ENCODE assay signal across 8 cellular contexts in genomic region chr7:134985894-134986362, GRCh38. TPM values are rescaled to one million over a fixed set of nuclear protein-coding genes. Genes with fewer than 3 reads are reported as not detected.
DNase-seq lines count a peak whose midpoint lies in the region; ATAC-seq, FAIRE-seq and TF ChIP-seq lines count a peak whose summit lies in the region.

No MANE protein-coding gene starts in this region.

- H3K79me1 ChIP-seq in H1 (ENCODE audit: low read depth, low read length): no peaks in the 10 kb centered on the region
- peaks cover 6% of the 10 kb centered on the region for H3K79me1 ChIP-seq in trophoblast cell (ENCODE audit: low read length)

- no peaks in the 10 kb centered on the region for H3K9me3 ChIP-seq in H1 (ENCODE audit: insufficient read depth in 2 of 2, low read depth in 1 of 2, low read length in 1 of 2)
- no peaks in the 10 kb centered on the region for H3K9me3 ChIP-seq in trophoblast cell (ENCODE audit: insufficient read depth, low read depth, low read length)

- no peak overlapping the region for H2BK120ac ChIP-seq in H1 (replicated peaks; ENCODE audit: low read depth, low read length)
- H2BK120ac ChIP-seq in trophoblast cell (ENCODE audit: insufficient read depth, low read length, poor library complexity): no peak overlapping the region

- POLR2A ChIA-PET in H1 (lab: Charles Lee; ENCODE audit: partially characterized antibody): interaction anchor here (0.6 to 2.7 kb wide), 13 partner anchors 9 to 341 kb away, joined by 3 to 13 read pairs (median 5); partner anchors contain the start of gene CYREN

- H3K27ac ChIP-seq in KMS-11: peak overlapping the region; percentile 85
- H3K27ac ChIP-seq in H1 (ENCODE audit: low read depth, low read length): no peak overlapping the region
- no peak overlapping the region for H3K27ac ChIP-seq in trophoblast cell (ENCODE audit: low read depth, low read length)

- peaks cover 0 to 3% (median 0%) of the 10 kb centered on the region in 7 donors for H3K9me3 Mint-ChIP-seq in CD14-positive monocyte

- peak; percentile 12 to 36; a peak in 2 of 4 replicates for TF ChIP-seq RAD21 in H1 (IDR thresholded peaks at IDR 0.05 in 1 of 2, conservative IDR thresholded peaks at IDR 0.05 in 1 of 2; ENCODE audit: low read depth in 2 of 2, low read length in 2 of 2)

- H3K9ac ChIP-seq in KMS-11 (peak overlapping the region; percentile 91), H1 (replicated peaks in 1 of 4; ENCODE audit: extremely low read depth in 1 of 4, low read depth in 3 of 4, low read length in 3 of 4) (peak overlapping the region in 3 of 4 experiments; percentile 21 to 86 (median 84); a peak in 2 of 7 replicates), trophoblast cell (ENCODE audit: low read length) (peak overlapping the region; percentile 14)

- H2BK5ac ChIP-seq in H1 (ENCODE audit: low read depth, low read length) (no peak overlapping the region), trophoblast cell (ENCODE audit: low read depth, low read length, poor library complexity) (no peak overlapping the region)

- peak overlapping the region; percentile 97 to 98 for H3K4me3 Mint-ChIP-seq in CD14-positive monocyte

- no peak for DNase-seq in CD14-positive monocyte (ENCODE audit: low spot score)
- DNase-seq in H1 (ENCODE audit: low read depth in 1 of 2, low spot score in 2 of 2): no peak
- no peak for DNase-seq in trophoblast cell
- DNase-seq in stimulated activated naive CD4-positive, alpha-beta T cell treated with Interleukin-2 at 50 U/mL for 16 hours (lab: John Stamatoyannopoulos, UW): no peak
- no peak for DNase-seq in NCI-H1694 (lab: John Stamatoyannopoulos, UW)
- no peak for DNase-seq in D341Med (ENCODE audit: low spot score)

- no peak overlapping the region for H2BK15ac ChIP-seq in H1 (ENCODE audit: low read length)

- H3K27ac Mint-ChIP-seq in CD14-positive monocyte: peak overlapping the region; percentile 45 to 94 (median 89)

- H3K79me2 ChIP-seq in KMS-11 (ENCODE audit: insufficient read depth, low read depth) (peaks cover 42% of the 10 kb centered on the region), H1 (ENCODE audit: control insufficient read depth in 1 of 2, insufficient read depth in 2 of 2, low read length in 2 of 2) (peaks cover 0 to 16% of the 10 kb centered on the region in 2 experiments; a peak in 2 of 4 replicates), trophoblast cell (ENCODE audit: control insufficient read depth, insufficient read depth, low read length, poor library complexity) (no peaks in the 10 kb centered on the region)

- H3K27me3 Mint-ChIP-seq in CD14-positive monocyte (ENCODE audit: low read depth in 3 of 3): peaks cover 0 to 3% (median 0%) of the 10 kb centered on the region in 3 donors

- H2AFZ ChIP-seq in KMS-11 (ENCODE audit: low read depth) (peak overlapping the region; percentile 77), H1 (ENCODE audit: low read length) (peak overlapping the region; percentile 95), trophoblast cell (ENCODE audit: insufficient read depth, low read length, poor library complexity) (peak overlapping the region; percentile 27)

- H4K20me1 ChIP-seq in KMS-11 (ENCODE audit: insufficient read depth): no peaks in the 10 kb centered on the region
- no peaks in the 10 kb centered on the region for H4K20me1 ChIP-seq in H1 (replicated peaks in 1 of 2; ENCODE audit: control insufficient read depth in 1 of 2, insufficient read depth in 2 of 2, low read length in 2 of 2)

- H4K8ac ChIP-seq in H1 (ENCODE audit: extremely low read depth, insufficient read depth, low read length): no peak overlapping the region
- peak overlapping the region; percentile 97 for H4K8ac ChIP-seq in trophoblast cell (ENCODE audit: low read depth, low read length)

- peaks cover 36% of the 10 kb centered on the region for H3K4me1 ChIP-seq in KMS-11 (ENCODE audit: low read depth, poor library complexity, severe bottlenecking)
- no peaks in the 10 kb centered on the region for H3K4me1 ChIP-seq in H1 (replicated peaks in 1 of 4; ENCODE audit: control insufficient read depth in 3 of 4, insufficient read depth in 4 of 4, low read length in 3 of 4)
- no peaks in the 10 kb centered on the region for H3K4me1 ChIP-seq in trophoblast cell (ENCODE audit: control insufficient read depth in 1 of 2, insufficient read depth in 2 of 2, low read length in 2 of 2)

- H3K4me2 ChIP-seq in KMS-11 (peak overlapping the region; percentile 74), H1 (ENCODE audit: insufficient read depth in 1 of 2, low read depth in 2 of 2, low read length in 2 of 2) (peak overlapping the region; percentile 81 to 91), trophoblast cell (ENCODE audit: low read length) (peak overlapping the region; percentile 78)

- no peak for TF ChIP-seq POLR2A in H1 (IDR thresholded peaks at IDR 0.05; ENCODE audit: control extremely low read depth in 1 of 2, low read depth in 2 of 2, low read length in 2 of 2)

- WGBS in H1 (ENCODE audit: extremely low coverage in 1 of 2, insufficient coverage in 1 of 2, insufficient read length in 1 of 2, insufficient replicate concordance in 2 of 2, low coverage in 1 of 2, low lambda C conversion rate in 2 of 2, missing lambda C conversion rate in 1 of 2), 2 experiments: 58% methylated on average over 8 of the region's 8 CpGs; no CpG with 5 or more reads in 1 of the 2 experiments
- WGBS in trophoblast cell (ENCODE audit: extremely low coverage, insufficient coverage, insufficient read length): no CpG with 5 or more reads among the region's 8 CpGs

- H3K4me1 Mint-ChIP-seq in CD14-positive monocyte: peaks cover 15% of the 10 kb centered on the region

- no peaks in the 10 kb centered on the region for H3K27me3 ChIP-seq in KMS-11 (ENCODE audit: insufficient read depth, low read depth)
- no peaks in the 10 kb centered on the region for H3K27me3 ChIP-seq in H1 (replicated peaks in 1 of 4; ENCODE audit: control insufficient read depth in 3 of 4, extremely low read depth in 1 of 4, insufficient read depth in 3 of 4, low read length in 3 of 4)
- H3K27me3 ChIP-seq in trophoblast cell (ENCODE audit: insufficient read depth, low read length): no peaks in the 10 kb centered on the region

- H3K18ac ChIP-seq in H1 (ENCODE audit: extremely low read depth, low read length): 0 out of 2 replicates have a peak overlapping the region, but pooled peaks have one; percentile 51
- H3K18ac ChIP-seq in trophoblast cell (ENCODE audit: low read length): no peak overlapping the region

- H3K23ac ChIP-seq in H1 (ENCODE audit: insufficient read length): no peak overlapping the region
- H3K23ac ChIP-seq in trophoblast cell (ENCODE audit: low read length): no peak overlapping the region

- no peak overlapping the region for H3K14ac ChIP-seq in H1 (ENCODE audit: insufficient read length)
- no peak overlapping the region for H3K14ac ChIP-seq in trophoblast cell (ENCODE audit: low read length)

- peaks cover 5% of the 10 kb centered on the region for H3K23me2 ChIP-seq in H1 (ENCODE audit: low read depth, low read length)

- ATAC-seq in GM21381 (IDR thresholded peaks at IDR 0.05; ENCODE audit: unreplicated experiment): peak; percentile 36

- H3K36me3 Mint-ChIP-seq in CD14-positive monocyte: peaks cover 0 to 7% of the 10 kb centered on the region in 2 donors

- no peak overlapping the region for H2AK5ac ChIP-seq in H1 (ENCODE audit: low read depth, low read length)
- no peak overlapping the region for H2AK5ac ChIP-seq in trophoblast cell (ENCODE audit: low read length)

- H3K36me3 ChIP-seq in KMS-11 (ENCODE audit: insufficient read depth) (peaks cover 5% of the 10 kb centered on the region; the same call in 1 of the 2 replicates), H1 (ENCODE audit: control insufficient read depth in 2 of 4, insufficient read depth in 4 of 4, low read length in 3 of 4) (peaks cover 0 to 9% (median 0%) of the 10 kb centered on the region in 4 experiments; a peak in 1 of 8 replicates), trophoblast cell (ENCODE audit: control insufficient read depth in 1 of 2, insufficient read depth in 2 of 2, low read length in 2 of 2) (no peaks in the 10 kb centered on the region)

- H3K4ac ChIP-seq in H1 (replicated peaks; ENCODE audit: insufficient read length, low read depth, low read length) (no peak overlapping the region), trophoblast cell (ENCODE audit: low read depth, low read length) (no peak overlapping the region)

- peak overlapping the region; percentile 92 for H4K12ac ChIP-seq in trophoblast cell (ENCODE audit: low read depth, low read length)

- H3K4me3 ChIP-seq in KMS-11 (IDR thresholded peaks at IDR 0.05; ENCODE audit: insufficient read depth, low read depth, low read length): peak overlapping the region; percentile 45
- peak overlapping the region; percentile 66 to 90 (median 82); a peak in 7 of 8 replicates for H3K4me3 ChIP-seq in H1 (ENCODE audit: extremely low read depth in 1 of 4, insufficient read depth in 2 of 4, low read depth in 3 of 4, low read length in 4 of 4)
- H3K4me3 ChIP-seq in trophoblast cell (ENCODE audit: low read depth, low read length): peak overlapping the region; percentile 14

- no peak for TF ChIP-seq EP300 in H1 (IDR thresholded peaks at IDR 0.05; ENCODE audit: borderline replicate concordance in 1 of 2, low read depth in 2 of 2, low read length in 2 of 2)

- no peak overlapping the region for H2BK20ac ChIP-seq in H1 (ENCODE audit: low read length)

- intact Hi-C loops in CD14-positive monocyte (cut with micrococcal nuclease): loop anchor here (5.0 kb wide), 2 partner anchors 181 to 186 kb away; partner anchors contain the start of gene CYREN (in 1 of the 2)

- no peak overlapping the region for H4K5ac ChIP-seq in H1 (ENCODE audit: insufficient read length, low read depth, low read length)

- TF ChIP-seq CTCF in CD14-positive monocyte (IDR thresholded peaks at IDR 0.05) (no peak), KMS-11 (conservative IDR thresholded peaks at IDR 0.05; ENCODE audit: low read depth, low read length) (no peak), H1 (IDR thresholded peaks at IDR 0.05; ENCODE audit: control extremely low read depth in 1 of 3, insufficient read depth in 1 of 3, low read depth in 1 of 3, low read length in 3 of 3) (peak in 2 of 3 experiments; percentile 4 to 15; a peak in 1 of 4 replicates)

- no peak for FAIRE-seq in H1 (lab: Jason Lieb, UNC)

- H2BK12ac ChIP-seq in H1 (ENCODE audit: low read depth, low read length): no peak overlapping the region
- H2BK12ac ChIP-seq in trophoblast cell (ENCODE audit: low read length): no peak overlapping the region

- CTCF ChIA-PET in H1 (lab: Charles Lee; ENCODE audit: partially characterized antibody): interaction anchor here (0.7 to 2.4 kb wide), 17 partner anchors 10 to 969 kb away, joined by 3 to 10 read pairs (median 3); partner anchors contain the start of gene TMEM140

- H4K91ac ChIP-seq in H1 (replicated peaks; ENCODE audit: insufficient read length, low read length) (peak overlapping the region; percentile 73), trophoblast cell (ENCODE audit: low read depth, low read length) (peak overlapping the region; percentile 67)

- H3K56ac ChIP-seq in H1 (replicated peaks; ENCODE audit: insufficient read length, low read depth, low read length): no peak overlapping the region

RNA-seq across cellular contexts. Expression of gene AGBL3, which starts 0.4 kb away (rescaled TPM):
- under 1 TPM; 0.12 to 0.20 TPM for polyA plus RNA-seq in CD14-positive monocyte
- 1.9 and 2.0 TPM in 2 replicates for total RNA-seq in H1 (2021; fragmentation: NEBNext Ultra II Directional; extraction: Animal tissue kit (Norgen Biotek cat#: 25700))
- 0.49 and 1.1 TPM in 2 replicates for polyA plus RNA-seq in H1 (2011; rRNA removed)
- 1.9 TPM for polyA plus RNA-seq in H1 (2011; cell fraction: cytosol; rRNA removed)
- 0.86 TPM for polyA plus RNA-seq in H1 (2011; cell fraction: nucleus; rRNA removed)
- 0.79 to 2.3 TPM (median 1.6 TPM) in 4 replicates for polyA plus RNA-seq in H1 (2012, experiment 1 of 2)
- polyA plus RNA-seq in H1 (2012, experiment 2 of 2): 0.91 TPM
- polyA plus RNA-seq in H1 (2013, experiment 1 of 2): 2.1 TPM
- 1.4 TPM for polyA plus RNA-seq in H1 (2013, experiment 2 of 2)
- 1.8 and 1.9 TPM in 2 replicates for polyA minus RNA-seq in H1 (2011; rRNA and poly(A)+ RNA removed)
- 0.66 TPM for polyA minus RNA-seq in H1 (2011; cell fraction: cytosol; rRNA and poly(A)+ RNA removed)
- 3.0 TPM for polyA minus RNA-seq in H1 (2011; cell fraction: nucleus; rRNA and poly(A)+ RNA removed)
- 0.60 and 0.75 TPM in 2 replicates for polyA plus RNA-seq in trophoblast cell (2013)

Comparison
In these comparisons a context has a peak if more than half of its experiments do, and no peak if none do; other contexts are left out.
1. CTCF ChIP-seq: peak in H1 (2 of 3); none in CD14-positive monocyte (single experiment) and KMS-11 (single experiment).
2. H2AFZ ChIP-seq: peak in every context shown above with its lines; median percentile 95 in H1; 77 in KMS-11; 27 in trophoblast cell.
3. H3K4me3 ChIP-seq: peak in every context shown above with its lines; median percentile 82 in H1; 45 in KMS-11; 14 in trophoblast cell.
4. H3K9ac ChIP-seq: peak in every context shown above with its lines; median percentile 91 in KMS-11; 84 in H1; 14 in trophoblast cell.
5. Peak in every context shown above with its lines, with median percentiles within 50 percentile points of each other: H3K4me2 ChIP-seq.